In genomic region chr17:50141026-50141749, GRCh38 we compare ENCODE assay signal across 15 cellular contexts. TPM values are rescaled to one million over a fixed set of nuclear protein-coding genes. Genes with fewer than 3 reads are reported as not detected.
DNase-seq lines count a peak whose midpoint lies in the region; ATAC-seq, FAIRE-seq and TF ChIP-seq lines count a peak whose summit lies in the region.
"Had no signal": no experiment of that assay in that cellular context is flagged by ENCODE, and none has a peak within 500 bp of the region (broad histone marks: within the 10 kb centered on the region; RNA-seq: fewer than 3 reads in every experiment).

No MANE protein-coding gene starts in this region.

- no peak overlapping the region for H2BK120ac ChIP-seq in mesenchymal stem cell (ENCODE audit: low read depth, low read length)

- H4K91ac ChIP-seq in mesenchymal stem cell (ENCODE audit: low read length): no peak overlapping the region

- WGBS in adrenal gland, 4 donors: 88 to 94% (median 93%) methylated on average over 5 to 16 of the region's 16 CpGs
- WGBS in mesenchymal stem cell: 98% methylated on average over 15 of the region's 16 CpGs

- peaks cover 99% of the 10 kb centered on the region for H4K20me1 ChIP-seq in astrocyte (ENCODE audit: insufficient read depth, low read length)
- H4K20me1 ChIP-seq in PC-3 (ENCODE audit: low read length): peaks cover 17% of the 10 kb centered on the region; the same call in 1 of the 2 replicates

- TF ChIP-seq CTCF in HFFc6 (IDR thresholded peaks at IDR 0.05) (no peak), astrocyte (IDR thresholded peaks at IDR 0.05; ENCODE audit: insufficient read depth, low read depth, low read length) (no peak), natural killer cell (IDR thresholded peaks at IDR 0.05) (no peak), adrenal gland (IDR thresholded peaks at IDR 0.05) (no peak), PC-3 (conservative IDR thresholded peaks at IDR 0.05; ENCODE audit: low read depth, low read length) (no peak)

- POLR2A ChIA-PET in PC-3 (lab: Charles Lee; ENCODE audit: unreplicated experiment): interaction anchor here (0.5 kb wide), 1 partner anchor 49 kb away, joined by 24 read pairs; no protein-coding TSS in a partner anchor

- peaks cover 81% of the 10 kb centered on the region for H3K36me3 ChIP-seq in CD4-positive, CD25-positive, alpha-beta regulatory T cell (ENCODE audit: control insufficient read depth, insufficient read depth, low read length)
- H3K36me3 ChIP-seq in astrocyte (ENCODE audit: insufficient read depth, low read length) (peaks cover 50% of the 10 kb centered on the region), adrenal gland (replicated peaks in 1 of 2) (peaks cover 0 to 91% of the 10 kb centered on the region in 2 donors), PC-3 (ENCODE audit: low read depth, low read length) (peaks cover 76% of the 10 kb centered on the region), mesenchymal stem cell (ENCODE audit: control insufficient read depth in 1 of 2, insufficient read depth in 2 of 2, low read depth in 1 of 2, low read length in 2 of 2) (peaks cover 88 to 99% of the 10 kb centered on the region in 2 experiments)

- H3K27ac ChIP-seq in CD4-positive, CD25-positive, alpha-beta regulatory T cell (ENCODE audit: insufficient read depth, low read length, poor library complexity, severe bottlenecking): peak overlapping the region; percentile 42
- H3K27ac ChIP-seq in astrocyte (ENCODE audit: low read depth, low read length) (no peak overlapping the region), adrenal gland (peak overlapping the region in 2 of 5 donors; percentile 21 to 52), PC-3 (ENCODE audit: low read length) (no peak overlapping the region), mesenchymal stem cell (ENCODE audit: low read length, poor library complexity, severe bottlenecking) (no peak overlapping the region)
- H3K27ac ChIP-seq: KMS-11, SJCRH30 had no signal

- no peak overlapping the region for H2AK5ac ChIP-seq in mesenchymal stem cell (ENCODE audit: low read length, severe bottlenecking)

- peaks cover 62% of the 10 kb centered on the region for H3K4me1 ChIP-seq in CD4-positive, CD25-positive, alpha-beta regulatory T cell (ENCODE audit: control insufficient read depth, insufficient read depth, low read length, poor library complexity, severe bottlenecking)
- peaks cover 14% of the 10 kb centered on the region for H3K4me1 ChIP-seq in astrocyte (ENCODE audit: insufficient read depth, low read length)
- peaks cover 18 to 24% of the 10 kb centered on the region in 2 donors for H3K4me1 ChIP-seq in adrenal gland (replicated peaks in 1 of 2)
- no peaks in the 10 kb centered on the region for H3K4me1 ChIP-seq in PC-3 (ENCODE audit: insufficient read depth, low read length)
- peaks cover 20% of the 10 kb centered on the region for H3K4me1 ChIP-seq in mesenchymal stem cell (ENCODE audit: control insufficient read depth, insufficient read depth, low read depth, low read length)
- H3K4me1 ChIP-seq: SJCRH30 had no signal

- peaks cover 0 to 1% (median 0%) of the 10 kb centered on the region in 7 donors for H3K9me3 Mint-ChIP-seq in CD4-positive, CD25-positive, alpha-beta regulatory T cell
- H3K9me3 Mint-ChIP-seq in HFFc6: no peaks in the 10 kb centered on the region
- no peaks in the 10 kb centered on the region for H3K9me3 Mint-ChIP-seq in astrocyte (ENCODE audit: unreplicated experiment)
- no peaks in the 10 kb centered on the region for H3K9me3 Mint-ChIP-seq in natural killer cell
- H3K9me3 Mint-ChIP-seq: WTC11 had no signal

- H2AFZ ChIP-seq in astrocyte (ENCODE audit: low read depth, low read length) (no peak overlapping the region), PC-3 (ENCODE audit: low read length) (no peak overlapping the region), mesenchymal stem cell (ENCODE audit: low read depth, low read length) (no peak overlapping the region)

- CTCF ChIA-PET in PC-3 (lab: Charles Lee): no interaction called here

- H3K4me2 ChIP-seq in astrocyte (ENCODE audit: low read length): no peak overlapping the region
- no peak overlapping the region for H3K4me2 ChIP-seq in PC-3 (ENCODE audit: low read length)
- no peak overlapping the region for H3K4me2 ChIP-seq in mesenchymal stem cell (ENCODE audit: low read length, poor library complexity, severe bottlenecking)
- H3K4me2 ChIP-seq: KMS-11 had no signal

- no peak overlapping the region for H2BK12ac ChIP-seq in mesenchymal stem cell (ENCODE audit: low read length in 2 of 2)

- BruUV-seq in PC-3 (replicated peaks; lab: Mats Ljungman, UMichigan): no TSS peak

- no peaks in the 10 kb centered on the region for H3K9me2 ChIP-seq in PC-3 (replicated peaks; ENCODE audit: low read length)

- no peak overlapping the region for H3K4me3 ChIP-seq in CD4-positive, CD25-positive, alpha-beta regulatory T cell (ENCODE audit: low read depth, low read length)
- no peak overlapping the region for H3K4me3 ChIP-seq in astrocyte (ENCODE audit: insufficient read depth, low read depth, low read length)
- H3K4me3 ChIP-seq in adrenal gland: no peak overlapping the region
- H3K4me3 ChIP-seq in PC-3 (ENCODE audit: low read length): no peak overlapping the region
- H3K4me3 ChIP-seq in mesenchymal stem cell (ENCODE audit: insufficient read depth in 1 of 2, low read depth in 1 of 2, low read length in 2 of 2): no peak overlapping the region
- H3K4me3 ChIP-seq: sigmoid colon, SJCRH30 had no signal

- TF ChIP-seq POLR2A in adrenal gland (IDR thresholded peaks at IDR 0.05): no peak

- H3K27me3 ChIP-seq in CD4-positive, CD25-positive, alpha-beta regulatory T cell (ENCODE audit: control insufficient read depth, insufficient read depth, low read length): no peaks in the 10 kb centered on the region
- H3K27me3 ChIP-seq in astrocyte (ENCODE audit: insufficient read depth, low read length): no peaks in the 10 kb centered on the region
- no peaks in the 10 kb centered on the region for H3K27me3 ChIP-seq in adrenal gland
- H3K27me3 ChIP-seq in PC-3 (ENCODE audit: low read length): no peaks in the 10 kb centered on the region
- H3K27me3 ChIP-seq in mesenchymal stem cell (ENCODE audit: control insufficient read depth in 1 of 2, insufficient read depth in 1 of 2, low read length in 2 of 2): no peaks in the 10 kb centered on the region
- H3K27me3 ChIP-seq: sigmoid colon, SJCRH30 had no signal

- H3K9me3 ChIP-seq in CD4-positive, CD25-positive, alpha-beta regulatory T cell (ENCODE audit: control insufficient read depth in 2 of 2, low read length in 2 of 2): no peaks in the 10 kb centered on the region
- no peaks in the 10 kb centered on the region for H3K9me3 ChIP-seq in astrocyte (ENCODE audit: insufficient read depth, low read depth, low read length)
- H3K9me3 ChIP-seq in adrenal gland (replicated peaks in 1 of 3): no peaks in the 10 kb centered on the region
- no peaks in the 10 kb centered on the region for H3K9me3 ChIP-seq in PC-3 (ENCODE audit: low read length)
- peaks cover 4% of the 10 kb centered on the region for H3K9me3 ChIP-seq in mesenchymal stem cell (ENCODE audit: control insufficient read depth, low read length)
- H3K9me3 ChIP-seq: sigmoid colon, SJCRH30 had no signal

- H3K79me1 ChIP-seq in mesenchymal stem cell (replicated peaks; ENCODE audit: low read length, poor library complexity, severe bottlenecking): peaks cover 54% of the 10 kb centered on the region

- peaks cover 6 to 72% (median 39%) of the 10 kb centered on the region in 4 donors for H3K4me1 Mint-ChIP-seq in CD4-positive, CD25-positive, alpha-beta regulatory T cell
- H3K4me1 Mint-ChIP-seq in HFFc6 (ENCODE audit: low read depth) (peaks cover 52% of the 10 kb centered on the region), astrocyte (ENCODE audit: low read depth, unreplicated experiment) (no peaks in the 10 kb centered on the region), natural killer cell (peaks cover 66 to 91% of the 10 kb centered on the region in 2 donors)

- H3K4me3 Mint-ChIP-seq in CD4-positive, CD25-positive, alpha-beta regulatory T cell: peak overlapping the region in 3 of 4 donors; percentile 71 to 82 (median 72)
- H3K4me3 Mint-ChIP-seq in HFFc6: no peak overlapping the region; the same call in 1 of the 2 replicates
- H3K4me3 Mint-ChIP-seq in astrocyte (ENCODE audit: unreplicated experiment): peak overlapping the region; percentile 62
- H3K4me3 Mint-ChIP-seq in natural killer cell: peak overlapping the region; percentile 67
- H3K4me3 Mint-ChIP-seq: WTC11 had no signal

- no peak for FAIRE-seq in astrocyte (lab: Jason Lieb, UNC)

- H3K27ac Mint-ChIP-seq in CD4-positive, CD25-positive, alpha-beta regulatory T cell: peak overlapping the region; percentile 73 to 93 (median 90)
- H3K27ac Mint-ChIP-seq in HFFc6: peak overlapping the region; percentile 48; the same call in 1 of the 2 replicates
- no peak overlapping the region for H3K27ac Mint-ChIP-seq in astrocyte (ENCODE audit: unreplicated experiment)
- peak overlapping the region; percentile 81 to 84 for H3K27ac Mint-ChIP-seq in natural killer cell
- H3K27ac Mint-ChIP-seq: WTC11 had no signal

- H3K18ac ChIP-seq in mesenchymal stem cell (ENCODE audit: low read depth in 1 of 2, low read length in 2 of 2): no peak overlapping the region

- no peak overlapping the region for H2BK5ac ChIP-seq in mesenchymal stem cell (ENCODE audit: low read depth, low read length, poor library complexity, severe bottlenecking)

- no peaks in the 10 kb centered on the region for H3F3A ChIP-seq in PC-3 (ENCODE audit: low read length, unreplicated experiment)

- no peak for ATAC-seq in CD4-positive, CD25-positive, alpha-beta regulatory T cell (ENCODE audit: low read depth in 2 of 2)
- ATAC-seq in natural killer cell (no peak), PC-3 (no peak)

- DNase-seq in CD4-positive, CD25-positive, alpha-beta regulatory T cell: no peak
- DNase-seq in HFFc6: no peak
- no peak for DNase-seq in astrocyte (ENCODE audit: low read depth)
- DNase-seq in natural killer cell: no peak
- DNase-seq in adrenal gland: no peak
- DNase-seq in PC-3: no peak
- no peak for DNase-seq in NCI-H82 treated with DMSO at 0.1 percent for 48 hours (lab: John Stamatoyannopoulos, UW; ENCODE audit: unreplicated experiment)
- no peak for DNase-seq in mesenchymal stem cell
- DNase-seq: activated gamma-delta T cell, NCI-H1694, NCI-H748 treated with DMSO at 0.1 percent for 48 hours, sigmoid colon, SJCRH30 had no signal

- H3K36me3 Mint-ChIP-seq in CD4-positive, CD25-positive, alpha-beta regulatory T cell: peaks cover 65% of the 10 kb centered on the region
- H3K36me3 Mint-ChIP-seq in HFFc6 (ENCODE audit: low read depth) (peaks cover 64% of the 10 kb centered on the region), astrocyte (ENCODE audit: low read depth, unreplicated experiment) (peaks cover 65% of the 10 kb centered on the region), natural killer cell (no peaks in the 10 kb centered on the region)

- H3K27me3 Mint-ChIP-seq in CD4-positive, CD25-positive, alpha-beta regulatory T cell: no peaks in the 10 kb centered on the region
- peaks cover 6% of the 10 kb centered on the region for H3K27me3 Mint-ChIP-seq in HFFc6 (ENCODE audit: insufficient read depth)
- no peaks in the 10 kb centered on the region for H3K27me3 Mint-ChIP-seq in astrocyte (ENCODE audit: low read depth, unreplicated experiment)
- no peaks in the 10 kb centered on the region for H3K27me3 Mint-ChIP-seq in natural killer cell (ENCODE audit: low read depth in 2 of 2)

- H3K79me2 ChIP-seq in astrocyte (ENCODE audit: insufficient read depth, low read length) (peaks cover 70% of the 10 kb centered on the region), PC-3 (ENCODE audit: low read length) (peaks cover 14% of the 10 kb centered on the region)

- no peak overlapping the region for H3K23ac ChIP-seq in mesenchymal stem cell (ENCODE audit: low read length in 2 of 2)

- H3K9ac ChIP-seq in astrocyte (ENCODE audit: low read length) (no peak overlapping the region), PC-3 (ENCODE audit: low read length) (no peak overlapping the region), mesenchymal stem cell (ENCODE audit: low read length) (no peak overlapping the region)
- H3K9ac ChIP-seq: KMS-11 had no signal

- no peak overlapping the region for H3K14ac ChIP-seq in mesenchymal stem cell (ENCODE audit: low read length in 2 of 2)

- H3K4ac ChIP-seq in mesenchymal stem cell (ENCODE audit: low read depth in 1 of 2, low read length in 2 of 2): no peak overlapping the region

- no peak overlapping the region for H4K8ac ChIP-seq in mesenchymal stem cell (ENCODE audit: low read length)

- no peak overlapping the region for H2BK15ac ChIP-seq in mesenchymal stem cell (ENCODE audit: low read depth, poor library complexity, severe bottlenecking)

- intact Hi-C loops in natural killer cell (cut with micrococcal nuclease): no loop called here
- intact Hi-C loops in adrenal gland (cut with DNase I): no loop called here
- intact Hi-C loops in PC-3 (cut with micrococcal nuclease): no loop called here

RNA-seq across cellular contexts. Expression of gene PPP1R9B, which starts 9.3 kb away (rescaled TPM):
- 85.4 TPM for total RNA-seq in CD4-positive, CD25-positive, alpha-beta regulatory T cell
- polyA plus RNA-seq in CD4-positive, CD25-positive, alpha-beta regulatory T cell: under 1 TPM; 0.41 to 0.55 (median 0.44) TPM
- 10 to 100 TPM; 66.4 to 78.5 (median 68.7) TPM for total RNA-seq in HFFc6 (2021; fragmentation: NEBNext Ultra II Directional; extraction: Animal tissue kit (Norgen Biotek cat#: 25700))
- total RNA-seq in astrocyte (73.6 and 75.9 TPM in 2 replicates), natural killer cell (100 to 1,000 TPM; 124 to 162 (median 135) TPM), adrenal gland (10 to 100 TPM; 43.9 to 87.0 (median 62.0) TPM), PC-3 (2014; rRNA removed) (67.7 and 95.0 TPM in 2 replicates)
- polyA plus RNA-seq in adrenal gland: 100 to 1,000 TPM in 1 of 3 donors, 10 to 100 TPM in 2; 21.8 to 128 (median 27.2) TPM
- 34.9 TPM for polyA plus RNA-seq in mesenchymal stem cell (2013, experiment 1 of 2)
- polyA plus RNA-seq in mesenchymal stem cell (2013, experiment 2 of 2): 33.0 TPM

RNA-seq across cellular contexts. Expression of gene SAMD14, which starts 11.2 kb away (rescaled TPM):
- total RNA-seq in CD4-positive, CD25-positive, alpha-beta regulatory T cell: 0.96 TPM
- under 1 TPM in 1 of 4 donors, not detected in 3; 0.09 TPM for polyA plus RNA-seq in CD4-positive, CD25-positive, alpha-beta regulatory T cell
- total RNA-seq in HFFc6 (2021; fragmentation: NEBNext Ultra II Directional; extraction: Animal tissue kit (Norgen Biotek cat#: 25700)): 10 to 100 TPM in 4 of 6 experiments, 1 to 10 TPM in 2; 4.3 to 14.1 (median 11.4) TPM
- 9.7 and 10.8 TPM in 2 replicates for total RNA-seq in astrocyte
- 1 to 10 TPM; 1.1 to 2.1 (median 1.5) TPM for total RNA-seq in natural killer cell
- 10 to 100 TPM in 1 of 8 donors, 1 to 10 TPM in 7; 1.3 to 12.6 (median 4.0) TPM for total RNA-seq in adrenal gland
- polyA plus RNA-seq in adrenal gland: 10 to 100 TPM in 1 of 3 donors, 1 to 10 TPM in 2; 1.1 to 11.0 (median 3.0) TPM
- 0.11 and 0.17 TPM in 2 replicates for total RNA-seq in PC-3 (2014; rRNA removed)
- 17.9 TPM for polyA plus RNA-seq in mesenchymal stem cell (2013, experiment 1 of 2)
- 17.2 TPM for polyA plus RNA-seq in mesenchymal stem cell (2013, experiment 2 of 2)

RNA-seq across cellular contexts. Expression of gene SGCA, which starts 24.6 kb away (rescaled TPM):
- total RNA-seq in CD4-positive, CD25-positive, alpha-beta regulatory T cell: not detected
- polyA plus RNA-seq in CD4-positive, CD25-positive, alpha-beta regulatory T cell: not detected
- total RNA-seq in HFFc6 (2021; fragmentation: NEBNext Ultra II Directional; extraction: Animal tissue kit (Norgen Biotek cat#: 25700)): under 1 TPM; 0.28 to 0.91 (median 0.76) TPM
- total RNA-seq in astrocyte: 0.32 TPM in 1 of 2 replicates, not detected in the other
- not detected for total RNA-seq in natural killer cell
- total RNA-seq in adrenal gland: 1 to 10 TPM in 3 of 8 donors, under 1 TPM in 2, not detected in 3; 0.28 to 3.0 (median 1.2) TPM
- polyA plus RNA-seq in adrenal gland: 1 to 10 TPM in 2 of 3 donors, not detected in 1; 5.2 to 5.5 TPM
- total RNA-seq in PC-3 (2014; rRNA removed): not detected in 2 replicates
- polyA plus RNA-seq in mesenchymal stem cell (2013, experiment 1 of 2): 0.14 TPM
- polyA plus RNA-seq in mesenchymal stem cell (2013, experiment 2 of 2): 0.08 TPM

RNA-seq across cellular contexts. Expression of gene PDK2, which starts 46.0 kb away (rescaled TPM):
- 25.2 TPM for total RNA-seq in CD4-positive, CD25-positive, alpha-beta regulatory T cell
- 10 to 100 TPM; 42.1 to 65.2 (median 54.0) TPM for polyA plus RNA-seq in CD4-positive, CD25-positive, alpha-beta regulatory T cell
- total RNA-seq in HFFc6 (2021; fragmentation: NEBNext Ultra II Directional; extraction: Animal tissue kit (Norgen Biotek cat#: 25700)): 10 to 100 TPM; 26.6 to 35.6 (median 29.6) TPM
- total RNA-seq in astrocyte (25.8 and 26.8 TPM in 2 replicates), natural killer cell (10 to 100 TPM; 23.2 to 32.9 (median 23.6) TPM), adrenal gland (100 to 1,000 TPM in 7 of 8 donors, 10 to 100 TPM in 1; 98.9 to 225 (median 137) TPM), PC-3 (2014; rRNA removed) (31.9 and 37.6 TPM in 2 replicates)
- polyA plus RNA-seq in adrenal gland: 100 to 1,000 TPM in 1 of 3 donors, 10 to 100 TPM in 2; 48.5 to 110 (median 59.7) TPM
- 43.1 TPM for polyA plus RNA-seq in mesenchymal stem cell (2013, experiment 1 of 2)
- polyA plus RNA-seq in mesenchymal stem cell (2013, experiment 2 of 2): 39.6 TPM
